16 cellular contexts compared by ENCODE assay signal in the genomic region with DNA sequence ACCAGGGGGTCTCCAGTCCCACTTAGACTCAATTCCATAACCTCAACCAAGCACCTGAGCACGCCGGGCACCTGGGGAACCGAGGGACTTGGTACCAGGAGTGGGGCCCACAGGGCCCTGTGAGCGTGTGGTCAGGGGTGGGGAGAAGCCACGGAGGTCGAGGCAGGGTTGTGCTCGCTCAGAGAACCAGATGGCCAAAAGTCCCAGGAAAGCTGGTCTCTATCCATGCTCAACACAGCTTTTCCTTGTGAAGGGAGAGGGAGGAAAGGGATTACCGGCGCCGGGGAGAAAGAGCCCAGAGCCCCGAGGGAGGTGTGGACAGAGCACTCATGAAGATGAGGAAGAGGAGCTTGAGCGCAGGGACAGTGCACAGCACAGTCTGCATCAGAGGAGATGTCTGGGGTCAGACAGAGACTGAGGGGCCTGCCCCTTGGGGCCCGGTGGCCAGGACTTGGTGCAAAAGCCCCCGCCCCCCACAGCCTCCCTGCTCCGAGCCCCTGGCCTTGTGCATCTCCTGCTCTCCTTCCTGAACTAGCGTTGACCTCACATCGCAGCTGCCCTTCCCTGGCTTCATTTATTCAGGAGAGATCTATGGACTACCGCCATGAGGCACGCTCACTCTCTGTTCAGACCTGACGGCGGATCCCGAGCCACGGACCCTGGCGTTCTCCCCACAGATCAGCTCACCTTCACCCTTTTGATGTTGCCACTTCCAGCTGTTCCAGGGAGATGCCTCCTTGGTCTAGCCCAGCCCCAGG.
A peak's percentile ranks its signal among the peaks of the same experiment; 100 is the strongest.
DNase-seq lines count a peak whose midpoint lies in the region; ATAC-seq and TF ChIP-seq lines count a peak whose summit lies in the region.
"Had no signal": no experiment of that assay in that cellular context is flagged by ENCODE, and none has a peak within 500 bp of the region (broad histone marks: within the 10 kb centered on the region; RNA-seq: fewer than 3 reads in every experiment).

No MANE protein-coding gene starts in this region.

- H3K27me3 ChIP-seq in muscle layer of duodenum (ENCODE audit: low read depth, low read length): no peaks in the 10 kb centered on the region
- no peaks in the 10 kb centered on the region for H3K27me3 ChIP-seq in suprapubic skin
- H3K27me3 ChIP-seq in BE2C: no peaks in the 10 kb centered on the region
- H3K27me3 ChIP-seq in CD8-positive, alpha-beta memory T cell (ENCODE audit: insufficient read depth, low read length, poor library complexity, severe bottlenecking): no peaks in the 10 kb centered on the region
- H3K27me3 ChIP-seq: MG63 had no signal

- POLR2A ChIA-PET in CD8-positive, alpha-beta memory T cell (lab: Charles Lee): no interaction called here

- H3K4me3 Mint-ChIP-seq in CD8-positive, alpha-beta memory T cell: no peak overlapping the region
- H3K4me3 Mint-ChIP-seq: activated naive CD8-positive, alpha-beta T cell treated with anti-CD3 and anti-CD28 coated beads, Interleukin-2, amount 50 U/mL, for 24 hours; CD4-positive, CD25-positive, alpha-beta regulatory T cell had no signal

- CTCF ChIA-PET in CD8-positive, alpha-beta memory T cell (lab: Charles Lee): no interaction called here

- WGBS in suprapubic skin: 80% methylated on average over 22 of the region's 24 CpGs

- no peaks in the 10 kb centered on the region for H3K4me1 Mint-ChIP-seq in CD8-positive, alpha-beta memory T cell
- H3K4me1 Mint-ChIP-seq: activated naive CD8-positive, alpha-beta T cell treated with anti-CD3 and anti-CD28 coated beads, Interleukin-2, amount 50 U/mL, for 24 hours; CD4-positive, CD25-positive, alpha-beta regulatory T cell had no signal

- H3K9me3 ChIP-seq in muscle layer of duodenum (ENCODE audit: control insufficient read depth in 1 of 2, low read length in 2 of 2) (no peaks in the 10 kb centered on the region), suprapubic skin (no peaks in the 10 kb centered on the region), BE2C (no peaks in the 10 kb centered on the region)
- H3K9me3 ChIP-seq in CD8-positive, alpha-beta memory T cell (ENCODE audit: low read length): no peaks in the 10 kb centered on the region
- H3K9me3 ChIP-seq: MG63 had no signal

- H3K36me3 ChIP-seq in muscle layer of duodenum (ENCODE audit: control insufficient read depth in 1 of 2, insufficient read depth in 2 of 2, low read length in 2 of 2) (no peaks in the 10 kb centered on the region), suprapubic skin (no peaks in the 10 kb centered on the region), BE2C (no peaks in the 10 kb centered on the region)
- no peaks in the 10 kb centered on the region for H3K36me3 ChIP-seq in CD8-positive, alpha-beta memory T cell (ENCODE audit: insufficient read depth, low read length)
- H3K36me3 ChIP-seq: MG63 had no signal

- peak overlapping the region in 1 of 8 donors; percentile 93 for H3K27ac Mint-ChIP-seq in CD8-positive, alpha-beta memory T cell
- H3K27ac Mint-ChIP-seq: activated naive CD8-positive, alpha-beta T cell treated with anti-CD3 and anti-CD28 coated beads, Interleukin-2, amount 50 U/mL, for 24 hours; CD4-positive, CD25-positive, alpha-beta regulatory T cell had no signal

- DNase-seq in NCI-H82 treated with DMSO at 0.1 percent for 48 hours (lab: John Stamatoyannopoulos, UW; ENCODE audit: unreplicated experiment) (peak; percentile 36), coronary artery (ENCODE audit: low spot score) (peak; percentile 70), suprapubic skin (ENCODE audit: low spot score in 2 of 2) (peak in 1 of 2 donors; percentile 78), glomerular visceral epithelial cell (ENCODE audit: extremely low spot score) (no peak), BE2C (no peak)
- no peak for DNase-seq in CD8-positive, alpha-beta memory T cell
- DNase-seq: activated naive CD8-positive, alpha-beta T cell treated with anti-CD3 and anti-CD28 coated beads, Interleukin-2, amount 50 U/mL, for 24 hours; CD4-positive, CD25-positive, alpha-beta regulatory T cell; effector CD4-positive, alpha-beta T cell; mesendoderm; T-helper 9 cell had no signal

- H3K9me3 Mint-ChIP-seq in CD8-positive, alpha-beta memory T cell: no peaks in the 10 kb centered on the region
- H3K9me3 Mint-ChIP-seq: activated naive CD8-positive, alpha-beta T cell treated with anti-CD3 and anti-CD28 coated beads, Interleukin-2, amount 50 U/mL, for 24 hours had no signal

- TF ChIP-seq EP300 in suprapubic skin (IDR thresholded peaks at IDR 0.05): no peak

- no peak overlapping the region for H3K4me3 ChIP-seq in coronary artery
- H3K4me3 ChIP-seq in muscle layer of duodenum (ENCODE audit: low read depth in 1 of 2, low read length in 2 of 2): no peak overlapping the region
- no peak overlapping the region for H3K4me3 ChIP-seq in suprapubic skin
- no peak overlapping the region for H3K4me3 ChIP-seq in BE2C (ENCODE audit: low read depth, low read length)
- no peak overlapping the region for H3K4me3 ChIP-seq in CD8-positive, alpha-beta memory T cell (ENCODE audit: low read length)
- H3K4me3 ChIP-seq: MG63 had no signal

- ATAC-seq in HG03280 (IDR thresholded peaks at IDR 0.05; ENCODE audit: unreplicated experiment): no peak
- ATAC-seq: activated naive CD8-positive, alpha-beta T cell treated with anti-CD3 and anti-CD28 coated beads, Interleukin-2, amount 50 U/mL, for 24 hours; Panc1 had no signal

- TF ChIP-seq CTCF in coronary artery (IDR thresholded peaks at IDR 0.05): no peak
- no peak for TF ChIP-seq CTCF in suprapubic skin (IDR thresholded peaks at IDR 0.05)
- TF ChIP-seq CTCF in BE2C (IDR thresholded peaks at IDR 0.05; ENCODE audit: low read depth, low read length): no peak

- H3K27ac ChIP-seq in coronary artery (peak overlapping the region; percentile 94 to 98), muscle layer of duodenum (ENCODE audit: low read length) (peak overlapping the region; percentile 83), suprapubic skin (peak overlapping the region; percentile 87)
- no peak overlapping the region for H3K27ac ChIP-seq in CD8-positive, alpha-beta memory T cell (ENCODE audit: low read depth, low read length)
- H3K27ac ChIP-seq: HL-60 had no signal

- no peak for TF ChIP-seq POLR2A in suprapubic skin (IDR thresholded peaks at IDR 0.05)

- no peaks in the 10 kb centered on the region for H3K36me3 Mint-ChIP-seq in CD8-positive, alpha-beta memory T cell
- H3K36me3 Mint-ChIP-seq: CD4-positive, CD25-positive, alpha-beta regulatory T cell had no signal

- peaks cover 0 to 3% of the 10 kb centered on the region in 2 donors for H3K4me1 ChIP-seq in muscle layer of duodenum (ENCODE audit: control insufficient read depth in 1 of 2, insufficient read depth in 2 of 2, low read length in 2 of 2)
- peaks cover 26% of the 10 kb centered on the region for H3K4me1 ChIP-seq in suprapubic skin
- peaks cover 9% of the 10 kb centered on the region; the same call in 1 of the 2 replicates for H3K4me1 ChIP-seq in BE2C
- no peaks in the 10 kb centered on the region for H3K4me1 ChIP-seq in CD8-positive, alpha-beta memory T cell (ENCODE audit: insufficient read depth, low read length)

- peaks cover 0 to 2% of the 10 kb centered on the region in 2 donors for H3K27me3 Mint-ChIP-seq in CD8-positive, alpha-beta memory T cell

Comparison
In these comparisons a context has a peak if more than half of its experiments do, and no peak if none do; other contexts are left out.
1. DNase-seq: peak in NCI-H82 treated with DMSO at 0.1 percent for 48 hours (single experiment) and coronary artery (single experiment); none in glomerular visceral epithelial cell (single experiment), BE2C (single experiment) and CD8-positive, alpha-beta memory T cell (0 of 5).